Comparison of ENCODE assay signal across 1 cellular context in the genomic region with DNA sequence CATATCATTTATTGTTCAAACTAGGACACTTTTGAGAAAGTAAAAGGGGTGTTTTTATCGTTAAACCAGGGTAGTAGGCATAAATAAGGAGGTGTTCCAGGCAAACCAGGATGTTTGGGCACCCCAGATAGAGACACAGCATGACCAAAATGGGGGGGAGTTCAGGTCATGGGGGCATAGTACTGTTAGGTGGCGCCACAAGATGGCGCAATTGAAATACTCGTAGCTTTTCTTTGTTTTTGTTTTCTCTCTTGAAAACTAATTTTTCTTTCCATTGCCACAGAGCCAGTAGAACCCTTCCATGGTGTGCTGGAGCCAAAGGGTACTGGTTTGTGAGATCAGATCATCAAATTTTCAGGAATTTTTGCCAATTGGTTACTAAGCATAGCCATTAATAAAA.
TF ChIP-seq lines count a peak whose summit lies in the region.

No MANE protein-coding gene starts in this region.

TF ChIP-seq in H1, 55 proteins besides CTCF, POLR2A, EP300 and RAD21 (continued from another document):
- TF ChIP-seq, protein P1, sequence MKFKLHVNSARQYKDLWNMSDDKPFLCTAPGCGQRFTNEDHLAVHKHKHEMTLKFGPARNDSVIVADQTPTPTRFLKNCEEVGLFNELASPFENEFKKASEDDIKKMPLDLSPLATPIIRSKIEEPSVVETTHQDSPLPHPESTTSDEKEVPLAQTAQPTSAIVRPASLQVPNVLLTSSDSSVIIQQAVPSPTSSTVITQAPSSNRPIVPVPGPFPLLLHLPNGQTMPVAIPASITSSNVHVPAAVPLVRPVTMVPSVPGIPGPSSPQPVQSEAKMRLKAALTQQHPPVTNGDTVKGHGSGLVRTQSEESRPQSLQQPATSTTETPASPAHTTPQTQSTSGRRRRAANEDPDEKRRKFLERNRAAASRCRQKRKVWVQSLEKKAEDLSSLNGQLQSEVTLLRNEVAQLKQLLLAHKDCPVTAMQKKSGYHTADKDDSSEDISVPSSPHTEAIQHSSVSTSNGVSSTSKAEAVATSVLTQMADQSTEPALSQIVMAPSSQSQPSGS (IDR thresholded peaks at IDR 0.05; ENCODE audit: low read length), result no peak
- TF ChIP-seq YY1 (IDR thresholded peaks at IDR 0.05; ENCODE audit: low read depth, low read length) (no peak), SP2 (IDR thresholded peaks at IDR 0.05; ENCODE audit: low read length) (no peak)
TF ChIP-seq in H1: peak in this region for 0.
